21 cellular contexts compared by ENCODE assay signal in the genomic region with DNA sequence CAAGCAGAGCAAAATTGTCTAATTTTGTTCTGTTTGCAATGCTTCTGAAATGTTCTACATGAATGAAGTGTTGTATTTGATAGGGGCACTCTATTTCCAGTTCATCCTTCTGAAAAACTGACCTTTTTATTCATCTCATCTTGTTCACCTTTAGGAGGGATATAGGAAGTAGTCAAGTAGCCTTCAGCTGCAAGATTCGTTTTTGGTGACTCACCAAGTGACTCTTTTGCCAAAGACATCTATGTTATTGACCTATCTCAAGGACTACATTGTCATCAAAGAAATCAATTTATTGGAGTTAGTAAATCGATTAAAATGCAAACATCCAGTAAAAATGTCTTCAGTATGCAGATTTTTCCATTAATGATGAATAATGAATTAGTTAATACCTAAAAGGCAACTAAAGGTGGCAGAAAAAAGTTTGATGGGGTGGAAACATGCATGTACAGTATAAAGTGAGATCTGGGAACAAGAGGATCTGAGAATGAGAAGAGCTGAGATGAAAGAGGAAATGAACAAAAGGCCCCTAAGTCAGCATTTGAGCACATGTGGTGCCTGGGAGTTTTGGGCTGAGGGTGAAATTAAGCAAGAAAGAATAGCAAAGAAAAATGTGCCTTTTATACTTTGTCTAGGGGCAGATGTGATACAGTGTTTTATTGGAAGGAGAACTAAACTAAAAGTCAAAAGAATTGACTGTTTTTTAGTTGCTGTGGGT.
DNase-seq lines count a peak whose midpoint lies in the region; ATAC-seq, FAIRE-seq and TF ChIP-seq lines count a peak whose summit lies in the region.
"Had no signal": no experiment of that assay in that cellular context is flagged by ENCODE, and none has a peak within 500 bp of the region (broad histone marks: within the 10 kb centered on the region; RNA-seq: fewer than 3 reads in every experiment).

No MANE protein-coding gene starts in this region.

- TF ChIP-seq POLR2A in GM12891 (IDR thresholded peaks at IDR 0.05; ENCODE audit: low read depth, low read length) (no peak), GM12878 (IDR thresholded peaks at IDR 0.05; ENCODE audit: low read depth, low read length) (no peak), right lobe of liver (IDR thresholded peaks at IDR 0.05) (no peak)

- intact Hi-C loops in GM12878 (cut with micrococcal nuclease; ENCODE audit: unreplicated experiment) (loop anchor here (10.0 kb wide), 1 partner anchor 279 kb away; no protein-coding TSS in a partner anchor), right lobe of liver (cut with DNase I) (no loop called here)

- H3K9ac ChIP-seq in GM12878 (ENCODE audit: control insufficient read depth, insufficient read depth, low read length), result no peak overlapping the region

- no peak overlapping the region for H3K27ac Mint-ChIP-seq in activated T-helper 17 cell treated with anti-CD3 and anti-CD28 coated beads, Interleukin-2, amount 50 U/mL, for 72 hours
- H3K27ac Mint-ChIP-seq: activated naive CD4-positive, alpha-beta T cell treated with anti-CD3 and anti-CD28 coated beads for 36 hours; immature natural killer cell; stimulated activated effector memory CD8-positive, alpha-beta T cell treated with anti-CD3 and anti-CD28 coated beads, Interleukin-12 subunit alpha, Interleukin-12 subunit beta, amount 100 ng/mL, for 72 hours had no signal

- WGBS in GM12878 (ENCODE audit: insufficient coverage, insufficient replicate concordance, low lambda C conversion rate, missing lambda C conversion rate), result 0% methylated on average over 2 of the region's 2 CpGs
- 40% methylated on average over 2 of the region's 2 CpGs for WGBS in right lobe of liver (ENCODE audit: insufficient coverage, low coverage, low lambda C conversion rate, missing lambda C conversion rate)

- H4K20me1 ChIP-seq in GM12878 (ENCODE audit: control insufficient read depth, insufficient read depth), result no peaks in the 10 kb centered on the region

- TF ChIP-seq CTCF in GM12878 (IDR thresholded peaks at IDR 0.05 in 2 of 3, conservative IDR thresholded peaks at IDR 0.05 in 1 of 3; ENCODE audit: control insufficient read depth in 2 of 3, extremely low read depth in 1 of 3, insufficient read depth in 1 of 3, low read depth in 3 of 3, low read length in 3 of 3), result no peak
- no peak for TF ChIP-seq CTCF in right lobe of liver (IDR thresholded peaks at IDR 0.05)

- FAIRE-seq in GM12891 (lab: Jason Lieb, UNC) (no peak), GM12878 (lab: Jason Lieb, UNC) (no peak)
- FAIRE-seq: GM18507 had no signal

- H3K4me1 ChIP-seq in GM12878 (ENCODE audit: control insufficient read depth, insufficient read depth, low read length) (no peaks in the 10 kb centered on the region), right lobe of liver (peaks cover 0 to 15% (median 5%) of the 10 kb centered on the region in 4 donors)
- H3K4me1 ChIP-seq: transverse colon had no signal

- no peaks in the 10 kb centered on the region for H3K36me3 Mint-ChIP-seq in activated T-helper 17 cell treated with anti-CD3 and anti-CD28 coated beads, Interleukin-2, amount 50 U/mL, for 72 hours (ENCODE audit: low read depth)
- H3K36me3 Mint-ChIP-seq: immature natural killer cell; stimulated activated effector memory CD8-positive, alpha-beta T cell treated with anti-CD3 and anti-CD28 coated beads, Interleukin-12 subunit alpha, Interleukin-12 subunit beta, amount 100 ng/mL, for 72 hours had no signal

- no peak overlapping the region for H3K4me3 Mint-ChIP-seq in activated T-helper 17 cell treated with anti-CD3 and anti-CD28 coated beads, Interleukin-2, amount 50 U/mL, for 72 hours
- H3K4me3 Mint-ChIP-seq: activated naive CD4-positive, alpha-beta T cell treated with anti-CD3 and anti-CD28 coated beads for 36 hours; immature natural killer cell; stimulated activated effector memory CD8-positive, alpha-beta T cell treated with anti-CD3 and anti-CD28 coated beads, Interleukin-12 subunit alpha, Interleukin-12 subunit beta, amount 100 ng/mL, for 72 hours had no signal

- in situ Hi-C loops in GM12878 (cut with MboI), result no loop called here

- BruUV-seq in GM12878 (replicated peaks; lab: Mats Ljungman, UMichigan), result no TSS peak

- H3K79me2 ChIP-seq in GM12878 (ENCODE audit: control insufficient read depth, insufficient read depth, low read length), result no peaks in the 10 kb centered on the region

- H3K27me3 ChIP-seq in GM12878 (replicated peaks in 1 of 2; ENCODE audit: control insufficient read depth in 2 of 2, insufficient read depth in 2 of 2, low read length in 1 of 2) (no peaks in the 10 kb centered on the region), right lobe of liver (no peaks in the 10 kb centered on the region)
- H3K27me3 ChIP-seq: transverse colon had no signal

- no peaks in the 10 kb centered on the region for H3K4me1 Mint-ChIP-seq in activated T-helper 17 cell treated with anti-CD3 and anti-CD28 coated beads, Interleukin-2, amount 50 U/mL, for 72 hours
- H3K4me1 Mint-ChIP-seq: immature natural killer cell; stimulated activated effector memory CD8-positive, alpha-beta T cell treated with anti-CD3 and anti-CD28 coated beads, Interleukin-12 subunit alpha, Interleukin-12 subunit beta, amount 100 ng/mL, for 72 hours had no signal

- H3K36me3 ChIP-seq in GM12878 (ENCODE audit: control insufficient read depth in 2 of 2, insufficient read depth in 2 of 2, low read length in 1 of 2) (no peaks in the 10 kb centered on the region), right lobe of liver (no peaks in the 10 kb centered on the region)
- H3K36me3 ChIP-seq: transverse colon had no signal

- no peak overlapping the region; the same call in 1 of the 2 replicates for H3K4me2 ChIP-seq in GM12878 (ENCODE audit: control insufficient read depth, insufficient read depth)

- RAD21 ChIA-PET in GM12878 (lab: Charles Lee; ENCODE audit: unreplicated experiment), result interaction anchor here (1.1 to 1.4 kb wide), 3 partner anchors 19 to 386 kb away, joined by 3 read pairs; no protein-coding TSS in a partner anchor

- H3K9me3 Mint-ChIP-seq in activated T-helper 17 cell treated with anti-CD3 and anti-CD28 coated beads, Interleukin-2, amount 50 U/mL, for 72 hours, result no peaks in the 10 kb centered on the region
- H3K9me3 Mint-ChIP-seq: activated naive CD4-positive, alpha-beta T cell treated with anti-CD3 and anti-CD28 coated beads for 36 hours had no signal

- CTCF ChIA-PET in GM12878 (lab: Yijun Ruan, JAX), result interaction anchor here (0.8 to 1.9 kb wide), 6 partner anchors 8 to 386 kb away, joined by 3 to 6 read pairs (median 4); no protein-coding TSS in a partner anchor

- H3K9me3 ChIP-seq in GM12878 (replicated peaks; ENCODE audit: control insufficient read depth, insufficient read depth, low read length), result no peaks in the 10 kb centered on the region
- no peaks in the 10 kb centered on the region for H3K9me3 ChIP-seq in right lobe of liver
- H3K9me3 ChIP-seq: transverse colon had no signal

- DNase-seq in GM12891 (ENCODE audit: insufficient read length, low spot score) (no peak), HT1080 (ENCODE audit: low read depth) (peak; percentile 18), GM12878 (ENCODE audit: low read depth, low spot score) (no peak), NCI-H69 (lab: John Stamatoyannopoulos, UW) (no peak), right lobe of liver (no peak)
- DNase-seq: activated CD4-positive, alpha-beta T cell treated with anti-CD3 and anti-CD28 coated beads, Interleukin-2, amount 50 U/mL, for 48 hours; activated naive CD4-positive, alpha-beta T cell treated with anti-CD3 and anti-CD28 coated beads for 36 hours; activated T-cell treated with anti-CD3 and anti-CD28 coated beads for 4 hours; aorta; head of caudate nucleus; immature natural killer cell; KG1; left ventricle myocardium superior; occipital lobe; transverse colon had no signal

- no peaks in the 10 kb centered on the region for H3K27me3 Mint-ChIP-seq in activated T-helper 17 cell treated with anti-CD3 and anti-CD28 coated beads, Interleukin-2, amount 50 U/mL, for 72 hours

- H3K27ac ChIP-seq in GM12878 (ENCODE audit: control insufficient read depth, insufficient read depth), result no peak overlapping the region
- no peak overlapping the region for H3K27ac ChIP-seq in right lobe of liver
- H3K27ac ChIP-seq: C4-2B, transverse colon had no signal

- no peak for TF ChIP-seq EP300 in GM12878 (IDR thresholded peaks at IDR 0.05; ENCODE audit: borderline replicate concordance in 1 of 2, control insufficient read depth in 1 of 2, low read depth in 2 of 2, low read length in 2 of 2)

- H3K4me3 ChIP-seq in GM12878, result no peak overlapping the region
- H3K4me3 ChIP-seq in right lobe of liver, result no peak overlapping the region
- H3K4me3 ChIP-seq: transverse colon had no signal

- SMC1A ChIA-PET in GM12878 (lab: Charles Lee; ENCODE audit: uncharacterized antibody, unreplicated experiment), result interaction anchor here (1.0 to 1.4 kb wide), 4 partner anchors 238 to 367 kb away, joined by 3 to 4 read pairs (median 3); no protein-coding TSS in a partner anchor

- POLR2A ChIA-PET in GM12878 (lab: Charles Lee), result no interaction called here

- ATAC-seq in GM21423 (IDR thresholded peaks at IDR 0.05; ENCODE audit: unreplicated experiment), result peak; percentile 56
- ATAC-seq in GM12878, result peak; percentile 62
- no peak for ATAC-seq in GM19455 (IDR thresholded peaks at IDR 0.05; ENCODE audit: unreplicated experiment)
- ATAC-seq in activated T-helper 17 cell treated with anti-CD3 and anti-CD28 coated beads, Interleukin-2, amount 50 U/mL, for 72 hours (replicated peaks), result no peak
- no peak for ATAC-seq in right lobe of liver
- ATAC-seq: left ventricle myocardium superior; stimulated activated effector memory CD8-positive, alpha-beta T cell treated with anti-CD3 and anti-CD28 coated beads, Interleukin-12 subunit alpha, Interleukin-12 subunit beta, amount 100 ng/mL, for 72 hours had no signal

- no peak overlapping the region for H2AFZ ChIP-seq in GM12878 (ENCODE audit: control insufficient read depth, low read depth, low read length)

- TF ChIP-seq RAD21 in GM12878 (IDR thresholded peaks at IDR 0.05; ENCODE audit: insufficient read depth, low read depth, low read length), result no peak

TF ChIP-seq in GM12891, 5 proteins besides CTCF, POLR2A, EP300 and RAD21:
- TF ChIP-seq SPI1 (IDR thresholded peaks at IDR 0.05; ENCODE audit: low read depth, low read length), result peak; percentile 75
- no peak for TF ChIP-seq POLR2AphosphoS5 (IDR thresholded peaks at IDR 0.05; ENCODE audit: low read depth, low read length)

Comparison
In these comparisons a context has a peak if more than half of its experiments do, and no peak if none do; other contexts are left out.
1. ATAC-seq: peak in GM21423 (single experiment) and GM12878 (single experiment); none in GM19455 (single experiment), activated T-helper 17 cell treated with anti-CD3 and anti-CD28 coated beads, Interleukin-2, amount 50 U/mL, for 72 hours (single experiment) and right lobe of liver (0 of 4).